In the genomic region with DNA sequence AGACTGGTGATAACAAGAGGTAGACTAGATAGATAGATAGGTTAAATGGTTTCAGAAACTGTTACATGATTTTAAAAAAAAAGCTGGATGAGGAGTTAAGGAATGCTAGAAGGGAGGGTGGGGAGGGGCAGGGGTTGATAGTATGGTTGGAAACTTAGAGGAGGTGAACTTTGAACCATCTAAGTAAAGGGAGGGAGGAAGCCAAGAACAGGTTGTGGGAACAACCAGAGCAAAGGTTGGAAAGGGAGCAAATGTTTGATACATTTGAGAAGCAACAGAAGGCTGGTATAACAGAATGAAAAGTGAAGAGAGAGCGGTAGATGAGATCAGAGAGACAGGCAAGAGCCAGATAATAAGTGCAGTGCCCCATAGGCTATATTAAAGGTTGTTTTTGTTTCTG, we compare ENCODE assay signal across 18 cellular contexts.
DNase-seq lines count a peak whose midpoint lies in the region; ATAC-seq, FAIRE-seq and TF ChIP-seq lines count a peak whose summit lies in the region.
"Had no signal": no experiment of that assay in that cellular context is flagged by ENCODE, and none has a peak within 500 bp of the region (broad histone marks: within the 10 kb centered on the region; RNA-seq: fewer than 3 reads in every experiment).

No MANE protein-coding gene starts in this region.

- H4K20me1 ChIP-seq in HepG2 (ENCODE audit: insufficient read depth, low read length): no peaks in the 10 kb centered on the region
- no peaks in the 10 kb centered on the region for H4K20me1 ChIP-seq in hepatocyte (ENCODE audit: insufficient read depth, poor library complexity, severe bottlenecking)
- H4K20me1 ChIP-seq: BLaER1 had no signal

- H3K36me3 ChIP-seq in liver (ENCODE audit: control insufficient read depth in 4 of 4, insufficient read depth in 3 of 4, low read depth in 1 of 4, low read length in 3 of 4): peaks cover 0 to 3% (median under 1%) of the 10 kb centered on the region in 4 donors
- no peaks in the 10 kb centered on the region for H3K36me3 ChIP-seq in HepG2 (replicated peaks in 1 of 2; ENCODE audit: control insufficient read depth in 1 of 2, insufficient read depth in 2 of 2, low read length in 2 of 2)
- H3K36me3 ChIP-seq in hepatocyte (replicated peaks; ENCODE audit: insufficient read depth, low read depth): no peaks in the 10 kb centered on the region
- no peaks in the 10 kb centered on the region for H3K36me3 ChIP-seq in mucosa of descending colon (ENCODE audit: low read depth)
- H3K36me3 ChIP-seq in A673 (ENCODE audit: insufficient read depth, low read length, poor library complexity, severe bottlenecking): no peaks in the 10 kb centered on the region
- H3K36me3 ChIP-seq: BLaER1 had no signal

- H3K79me2 ChIP-seq in HepG2 (ENCODE audit: insufficient read depth, low read length): no peaks in the 10 kb centered on the region
- H3K79me2 ChIP-seq in hepatocyte: no peaks in the 10 kb centered on the region

- in situ Hi-C loops in HepG2 (cut with HindIII; ENCODE audit: extremely low pct_ligation_motif_present, low pct_unique_long_range_greater_than_20kb): no loop called here

- FAIRE-seq in HepG2 (lab: Jason Lieb, UNC): no peak
- FAIRE-seq: A549, G401.6 had no signal

- H2AFZ ChIP-seq in HepG2 (ENCODE audit: low read length) (no peak overlapping the region), hepatocyte (no peak overlapping the region)
- H2AFZ ChIP-seq: GM23338 had no signal

- H3K4me2 ChIP-seq in HepG2 (ENCODE audit: low read depth, low read length) (no peak overlapping the region), hepatocyte (no peak overlapping the region)
- H3K4me2 ChIP-seq: A549, BLaER1, GM23338 had no signal

- TF ChIP-seq RAD21 in liver (IDR thresholded peaks at IDR 0.05) (no peak), HepG2 (CRISPR knock-in tag; IDR thresholded peaks at IDR 0.05) (no peak)

- intact Hi-C loops in HepG2 (cut with micrococcal nuclease; ENCODE audit: unreplicated experiment) (no loop called here), mucosa of descending colon (cut with DNase I, micrococcal nuclease) (no loop called here), A673 (cut with micrococcal nuclease; ENCODE audit: unreplicated experiment) (no loop called here)

- ATAC-seq in HepG2 (no peak), mucosa of descending colon (peak; percentile 79)
- ATAC-seq: A549, GM23338 had no signal

- WGBS in liver: 52% methylated on average over 1 of the region's 1 CpG
- 5% methylated on average over 1 of the region's 1 CpG for whole genome bisulfite sequencing in HepG2 (ENCODE audit: low lambda C conversion rate)
- 95% methylated on average over 1 of the region's 1 CpG for WGBS in hepatocyte (ENCODE audit: low lambda C conversion rate, missing lambda C conversion rate)

- H3K27me3 ChIP-seq in liver (ENCODE audit: control insufficient read depth in 4 of 4, insufficient read depth in 4 of 4, low read length in 3 of 4) (no peaks in the 10 kb centered on the region), HepG2 (ENCODE audit: control insufficient read depth in 1 of 2, insufficient read depth in 2 of 2, low read length in 2 of 2) (no peaks in the 10 kb centered on the region), hepatocyte (no peaks in the 10 kb centered on the region), A673 (replicated peaks; ENCODE audit: insufficient read depth, low read depth, low read length, poor library complexity) (peaks cover 17% of the 10 kb centered on the region)
- H3K27me3 ChIP-seq: BLaER1 had no signal

- H3K9ac ChIP-seq in liver (ENCODE audit: low read depth in 1 of 2, low read length in 2 of 2) (no peak overlapping the region), HepG2 (ENCODE audit: insufficient read depth, low read depth, low read length) (no peak overlapping the region)
- H3K9ac ChIP-seq: BLaER1 had no signal

- peaks cover 0 to 5% (median 0%) of the 10 kb centered on the region in 4 donors for H3K4me1 ChIP-seq in liver (ENCODE audit: control insufficient read depth in 4 of 4, insufficient read depth in 4 of 4, low read length in 3 of 4)
- H3K4me1 ChIP-seq in HepG2 (ENCODE audit: insufficient read depth, low read length): no peaks in the 10 kb centered on the region
- H3K4me1 ChIP-seq in hepatocyte (ENCODE audit: insufficient read depth): no peaks in the 10 kb centered on the region
- H3K4me1 ChIP-seq in mucosa of descending colon (ENCODE audit: low read depth): peaks cover 4% of the 10 kb centered on the region
- no peaks in the 10 kb centered on the region for H3K4me1 ChIP-seq in A673 (ENCODE audit: insufficient read depth, low read length, poor library complexity, severe bottlenecking)
- H3K4me1 ChIP-seq: A549, BLaER1 had no signal

- DNase-seq in HepG2 (ENCODE audit: low spot score): no peak
- peak; percentile 8 for DNase-seq in hepatocyte (ENCODE audit: low spot score)
- DNase-seq in mucosa of descending colon: peak in 1 of 3 donors; percentile 7
- no peak for DNase-seq in EL
- no peak for DNase-seq in COLO668 (lab: John Stamatoyannopoulos, UW; ENCODE audit: unreplicated experiment)
- DNase-seq in A673 (ENCODE audit: low spot score): no peak
- DNase-seq in cerebellar cortex (ENCODE audit: low spot score): no peak
- DNase-seq: CD4-positive, alpha-beta memory T cell; DMS 273 treated with DMSO at 0.1 percent for 48 hours; DMS53; DND-41; H9 had no signal

- no TSS peak for BruUV-seq in HepG2 (replicated peaks; lab: Mats Ljungman, UMichigan)
- no TSS peak for BruUV-seq in A673 (replicated peaks; lab: Mats Ljungman, UMichigan)

- TF ChIP-seq CTCF in liver (IDR thresholded peaks at IDR 0.05; ENCODE audit: low read depth, low read length, missing input control) (no peak), HepG2 (CRISPR knock-in tag; IDR thresholded peaks at IDR 0.05) (no peak), hepatocyte (IDR thresholded peaks at IDR 0.05; ENCODE audit: poor library complexity) (no peak), mucosa of descending colon (IDR thresholded peaks at IDR 0.05) (no peak), A673 (conservative IDR thresholded peaks at IDR 0.05; ENCODE audit: low read depth, low read length) (no peak)

- H3K27ac ChIP-seq in liver (ENCODE audit: low read depth in 1 of 2, low read length in 2 of 2) (no peak overlapping the region), HepG2 (ENCODE audit: extremely low read length, insufficient read depth, low read length) (no peak overlapping the region), hepatocyte (no peak overlapping the region), A673 (ENCODE audit: low read depth, low read length, poor library complexity, severe bottlenecking) (no peak overlapping the region)
- H3K27ac ChIP-seq: 22Rv1, A549, BLaER1 had no signal

- TF ChIP-seq POLR2A in HepG2 (IDR thresholded peaks at IDR 0.05; ENCODE audit: insufficient read depth in 1 of 2, low read depth in 2 of 2, low read length in 2 of 2): no peak

- TF ChIP-seq EP300 in HepG2 (IDR thresholded peaks at IDR 0.05; ENCODE audit: low read depth in 2 of 2, low read length in 2 of 2) (no peak), HepG2 (CRISPR knock-in tag; IDR thresholded peaks at IDR 0.05; ENCODE audit: borderline replicate concordance) (no peak)

- POLR2A ChIA-PET in HepG2 (lab: Yijun Ruan, JAX) (no interaction called here), A673 (lab: Charles Lee; ENCODE audit: low non-redundant PET) (no interaction called here)

- H3K9me3 ChIP-seq in liver (ENCODE audit: control insufficient read depth in 4 of 4, low read length in 3 of 4) (no peaks in the 10 kb centered on the region), HepG2 (ENCODE audit: low read length) (no peaks in the 10 kb centered on the region), hepatocyte (ENCODE audit: low read depth) (no peaks in the 10 kb centered on the region), mucosa of descending colon (no peaks in the 10 kb centered on the region), A673 (ENCODE audit: low read depth, low read length, poor library complexity, severe bottlenecking) (no peaks in the 10 kb centered on the region)
- H3K9me3 ChIP-seq: A549, BLaER1 had no signal

- no peak overlapping the region for H3K4me3 ChIP-seq in liver (ENCODE audit: low read depth in 1 of 3, low read length in 3 of 3)
- no peak overlapping the region for H3K4me3 ChIP-seq in HepG2 (replicated peaks in 1 of 3; ENCODE audit: insufficient read depth in 1 of 3, low read depth in 2 of 3, low read length in 3 of 3)
- H3K4me3 ChIP-seq in hepatocyte: no peak overlapping the region
- no peak overlapping the region for H3K4me3 ChIP-seq in mucosa of descending colon
- no peak overlapping the region for H3K4me3 ChIP-seq in A673 (ENCODE audit: low read depth, low read length, poor library complexity, severe bottlenecking)
- H3K4me3 ChIP-seq: A549, BLaER1, GM23338 had no signal

- CTCF ChIA-PET in HepG2 (lab: Yijun Ruan, JAX; ENCODE audit: low intra/inter-chr PET ratio, low total read pairs) (no interaction called here), A673 (lab: Charles Lee) (no interaction called here)

- no peaks in the 10 kb centered on the region for H3K9me2 ChIP-seq in hepatocyte (replicated peaks; ENCODE audit: insufficient read depth)

TF ChIP-seq in liver, 16 proteins besides CTCF, POLR2A, EP300 and RAD21 (continues in another document):
- TF ChIP-seq RXRA (IDR thresholded peaks at IDR 0.05): peak in 1 of 2 donors; percentile 29
- no peak for TF ChIP-seq FOXA1 (IDR thresholded peaks at IDR 0.05)

TF ChIP-seq in HepG2, 621 proteins besides CTCF, POLR2A, EP300 and RAD21 (continues in another document):
- TF ChIP-seq NBN (conservative IDR thresholded peaks at IDR 0.05): no peak
- TF ChIP-seq, protein P1, sequence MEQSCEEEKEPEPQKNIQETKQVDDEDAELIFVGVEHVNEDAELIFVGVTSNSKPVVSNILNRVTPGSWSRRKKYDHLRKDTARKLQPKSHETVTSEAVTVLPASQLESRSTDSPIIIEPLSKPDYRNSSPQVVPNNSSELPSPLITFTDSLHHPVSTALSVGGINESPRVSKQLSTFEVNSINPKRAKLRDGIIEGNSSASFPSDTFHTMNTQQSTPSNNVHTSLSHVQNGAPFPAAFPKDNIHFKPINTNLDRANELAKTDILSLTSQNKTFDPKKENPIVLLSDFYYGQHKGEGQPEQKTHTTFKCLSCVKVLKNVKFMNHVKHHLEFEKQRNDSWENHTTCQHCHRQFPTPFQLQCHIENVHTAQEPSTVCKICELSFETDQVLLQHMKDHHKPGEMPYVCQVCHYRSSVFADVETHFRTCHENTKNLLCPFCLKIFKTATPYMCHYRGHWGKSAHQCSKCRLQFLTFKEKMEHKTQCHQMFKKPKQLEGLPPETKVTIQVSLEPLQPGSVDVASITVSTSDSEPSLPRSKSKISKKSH (CRISPR knock-in tag; IDR thresholded peaks at IDR 0.05; ENCODE audit: borderline replicate concordance): no peak
- TF ChIP-seq, protein P2, sequence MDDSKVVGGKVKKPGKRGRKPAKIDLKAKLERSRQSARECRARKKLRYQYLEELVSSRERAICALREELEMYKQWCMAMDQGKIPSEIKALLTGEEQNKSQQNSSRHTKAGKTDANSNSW (CRISPR knock-in tag; IDR thresholded peaks at IDR 0.05; ENCODE audit: borderline replicate concordance): no peak
- no peak for TF ChIP-seq ZNF225 (CRISPR knock-in tag; IDR thresholded peaks at IDR 0.05)
- no peak for TF ChIP-seq NFYB (CRISPR knock-in tag; IDR thresholded peaks at IDR 0.05)
- no peak for TF ChIP-seq RARG (CRISPR knock-in tag; IDR thresholded peaks at IDR 0.05; ENCODE audit: low read depth)
- TF ChIP-seq MZF1 (CRISPR knock-in tag; IDR thresholded peaks at IDR 0.05; ENCODE audit: borderline replicate concordance): no peak
- TF ChIP-seq ZNF10 (CRISPR knock-in tag; IDR thresholded peaks at IDR 0.05; ENCODE audit: borderline replicate concordance, low read depth): no peak
